Comparison of ENCODE assay signal across 1 cellular context in genomic region chr3:144142151-144142855, GRCh38.
TF ChIP-seq lines count a peak whose summit lies in the region.

No MANE protein-coding gene starts in this region.

TF ChIP-seq in IMR-90, 13 proteins besides CTCF, POLR2A, EP300 and RAD21:
- TF ChIP-seq MAFK (IDR thresholded peaks at IDR 0.05; ENCODE audit: low read depth, low read length) (peak; percentile 83), CEBPB (IDR thresholded peaks at IDR 0.05; ENCODE audit: low read depth, low read length) (peak; percentile 53; the same call in 1 of the 2 replicates), NFE2L2 (IDR thresholded peaks at IDR 0.05; ENCODE audit: low read depth, low read length) (no peak)
